ENCODE assay signal across 14 cellular contexts in the genomic region with DNA sequence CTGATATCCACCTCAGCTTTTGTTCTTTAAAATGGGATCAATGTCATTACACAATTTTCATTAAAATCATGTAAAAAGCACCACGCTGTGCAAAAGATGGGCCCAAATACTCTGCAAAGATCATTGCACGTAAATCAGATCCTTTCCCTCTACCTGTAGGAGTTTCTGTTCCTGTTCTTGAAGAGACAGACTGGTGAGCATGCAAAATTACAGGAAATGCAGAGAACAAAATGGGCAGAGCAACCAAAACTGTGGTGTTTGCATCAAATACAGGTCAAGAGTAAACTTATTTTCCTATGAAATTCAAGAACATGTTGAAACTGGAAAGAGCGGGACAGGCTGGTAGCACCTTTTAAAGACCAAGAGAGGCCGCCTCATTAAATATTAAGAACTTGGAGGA.
A peak's percentile ranks its signal among the peaks of the same experiment; 100 is the strongest.
DNase-seq lines count a peak whose midpoint lies in the region; ATAC-seq and TF ChIP-seq lines count a peak whose summit lies in the region.
"Had no signal": no experiment of that assay in that cellular context is flagged by ENCODE, and none has a peak within 500 bp of the region (broad histone marks: within the 10 kb centered on the region; RNA-seq: fewer than 3 reads in every experiment).

No MANE protein-coding gene starts in this region.

- no peaks in the 10 kb centered on the region for H3K36me3 Mint-ChIP-seq in stimulated activated memory B cell treated with anti-CD40 and anti-IgM and Interleukin-4, amounts not matched to agents 10 μg/mL and 1 μg/mL and 100 μg/mL, for 72 hours
- H3K36me3 Mint-ChIP-seq: activated naive CD8-positive, alpha-beta T cell had no signal

- peaks cover 0 to 14% (median 13%) of the 10 kb centered on the region in 4 donors for H3K4me1 ChIP-seq in stomach

- H3K27me3 ChIP-seq in stomach, result no peaks in the 10 kb centered on the region

- DNase-seq in NCI-H82 (lab: John Stamatoyannopoulos, UW), result no peak
- no peak for DNase-seq in NCI-H1417 (lab: John Stamatoyannopoulos, UW)
- no peak for DNase-seq in stomach
- DNase-seq: activated CD4-positive, alpha-beta T cell treated with anti-CD3 and anti-CD28 coated beads for 4 hours; KG1; left colon; NCI-H2171; SHP77 treated with DMSO at 0.1 percent for 48 hours had no signal

- no peak overlapping the region for H3K4me3 ChIP-seq in stomach
- H3K4me3 ChIP-seq: coronary artery had no signal

- no peak overlapping the region for H3K4me3 Mint-ChIP-seq in stimulated activated memory B cell treated with anti-CD40 and anti-IgM and Interleukin-4, amounts not matched to agents 10 μg/mL and 1 μg/mL and 100 μg/mL, for 72 hours
- H3K4me3 Mint-ChIP-seq: activated naive CD8-positive, alpha-beta T cell had no signal

- H3K4me1 Mint-ChIP-seq in stimulated activated memory B cell treated with anti-CD40 and anti-IgM and Interleukin-4, amounts not matched to agents 10 μg/mL and 1 μg/mL and 100 μg/mL, for 72 hours, result peaks cover 12% of the 10 kb centered on the region

- peak; percentile 99 for ATAC-seq in GM19035 (IDR thresholded peaks at IDR 0.05; ENCODE audit: unreplicated experiment)
- ATAC-seq in GM21786 (IDR thresholded peaks at IDR 0.05; ENCODE audit: unreplicated experiment), result peak; percentile 98
- ATAC-seq in HG03139 (IDR thresholded peaks at IDR 0.05; ENCODE audit: unreplicated experiment), result peak; percentile 96
- peak; percentile 84 for ATAC-seq in stimulated activated memory B cell treated with anti-CD40 and anti-IgM and Interleukin-4, amounts not matched to agents 10 μg/mL and 1 μg/mL and 100 μg/mL, for 72 hours
- ATAC-seq: left colon had no signal

- H3K36me3 ChIP-seq in stomach, result no peaks in the 10 kb centered on the region

- TF ChIP-seq EP300 in stomach (IDR thresholded peaks at IDR 0.05), result no peak

- no peak for TF ChIP-seq CTCF in stomach (IDR thresholded peaks at IDR 0.05)

- H3K27ac Mint-ChIP-seq in stimulated activated memory B cell treated with anti-CD40 and anti-IgM and Interleukin-4, amounts not matched to agents 10 μg/mL and 1 μg/mL and 100 μg/mL, for 72 hours, result peak overlapping the region; percentile 8
- H3K27ac Mint-ChIP-seq: activated naive CD8-positive, alpha-beta T cell had no signal

- intact Hi-C loops in stomach (cut with DNase I; ENCODE audit: low total_unique reads), result no loop called here

- 77 to 96% (median 91%) methylated on average over 4 of the region's 4 CpGs for WGBS in stomach, 5 donors

- no peaks in the 10 kb centered on the region for H3K9me3 ChIP-seq in stomach

- TF ChIP-seq POLR2A in stomach (IDR thresholded peaks at IDR 0.05), result no peak

- no peaks in the 10 kb centered on the region for H3K27me3 Mint-ChIP-seq in stimulated activated memory B cell treated with anti-CD40 and anti-IgM and Interleukin-4, amounts not matched to agents 10 μg/mL and 1 μg/mL and 100 μg/mL, for 72 hours
- H3K27me3 Mint-ChIP-seq: activated naive CD8-positive, alpha-beta T cell had no signal

- no peaks in the 10 kb centered on the region for H3K9me3 Mint-ChIP-seq in stimulated activated memory B cell treated with anti-CD40 and anti-IgM and Interleukin-4, amounts not matched to agents 10 μg/mL and 1 μg/mL and 100 μg/mL, for 72 hours

- H3K27ac ChIP-seq in stomach, result no peak overlapping the region
- H3K27ac ChIP-seq: coronary artery had no signal
